In the genomic region with DNA sequence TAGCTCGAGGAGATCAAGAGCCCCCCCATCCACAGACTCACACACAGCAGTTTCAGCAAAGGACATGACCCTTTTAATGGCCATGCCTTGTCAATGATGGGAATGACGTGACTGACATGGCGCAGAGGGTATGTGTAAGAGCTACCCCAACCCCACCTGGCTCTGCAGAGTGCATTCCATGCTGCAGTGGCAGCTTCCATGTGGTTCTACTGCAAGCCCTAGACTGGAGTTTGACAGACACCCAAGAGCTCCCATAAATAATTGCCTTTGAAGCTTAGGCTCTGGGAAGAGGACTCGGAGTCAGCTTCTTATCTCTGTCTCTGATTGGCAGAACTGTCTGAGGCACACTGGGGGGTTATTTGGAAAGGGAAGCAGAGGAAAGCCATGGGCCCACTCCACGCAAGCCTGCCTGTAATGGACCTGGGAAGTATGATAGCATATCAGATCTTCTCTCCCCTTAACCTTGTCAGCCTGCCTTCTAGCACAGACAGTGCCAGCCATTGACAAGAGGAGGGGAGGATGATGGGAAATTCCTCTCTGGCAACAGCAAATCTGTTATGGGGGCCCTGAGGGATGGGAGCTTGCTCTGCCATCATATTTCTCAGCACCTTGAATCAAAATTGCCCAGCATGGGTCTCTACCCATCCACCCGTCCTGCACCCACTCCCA, we compare ENCODE assay signal across 3 cellular contexts.
TF ChIP-seq lines count a peak whose summit lies in the region.

No MANE protein-coding gene starts in this region.

TF ChIP-seq in SK-N-SH, 30 proteins besides CTCF, POLR2A, EP300 and RAD21:
- no peak for TF ChIP-seq NFIC (IDR thresholded peaks at IDR 0.05; ENCODE audit: borderline replicate concordance)
- TF ChIP-seq GATA2 (CRISPR knock-in tag; IDR thresholded peaks at IDR 0.05), result peak; percentile 74
TF ChIP-seq in SK-N-SH: peak in this region for 1.

TF ChIP-seq in SK-N-SH treated with all-trans-retinoic acid at 6 μM for 48 hours, 23 proteins besides CTCF, POLR2A, EP300 and RAD21:
- TF ChIP-seq ISL1 (CRISPR knock-in tag; IDR thresholded peaks at IDR 0.05), result no peak
- TF ChIP-seq ZFP3 (CRISPR knock-in tag; IDR thresholded peaks at IDR 0.05), result no peak
- TF ChIP-seq BACH2 (CRISPR knock-in tag; IDR thresholded peaks at IDR 0.05; ENCODE audit: borderline replicate concordance), result no peak
- TF ChIP-seq ZNF565 (CRISPR knock-in tag; conservative IDR thresholded peaks at IDR 0.05; ENCODE audit: low read depth), result no peak
- TF ChIP-seq ZNF70 (CRISPR knock-in tag; IDR thresholded peaks at IDR 0.05), result no peak
- no peak for TF ChIP-seq OSR1 (CRISPR knock-in tag; IDR thresholded peaks at IDR 0.05)
- TF ChIP-seq, protein P1, sequence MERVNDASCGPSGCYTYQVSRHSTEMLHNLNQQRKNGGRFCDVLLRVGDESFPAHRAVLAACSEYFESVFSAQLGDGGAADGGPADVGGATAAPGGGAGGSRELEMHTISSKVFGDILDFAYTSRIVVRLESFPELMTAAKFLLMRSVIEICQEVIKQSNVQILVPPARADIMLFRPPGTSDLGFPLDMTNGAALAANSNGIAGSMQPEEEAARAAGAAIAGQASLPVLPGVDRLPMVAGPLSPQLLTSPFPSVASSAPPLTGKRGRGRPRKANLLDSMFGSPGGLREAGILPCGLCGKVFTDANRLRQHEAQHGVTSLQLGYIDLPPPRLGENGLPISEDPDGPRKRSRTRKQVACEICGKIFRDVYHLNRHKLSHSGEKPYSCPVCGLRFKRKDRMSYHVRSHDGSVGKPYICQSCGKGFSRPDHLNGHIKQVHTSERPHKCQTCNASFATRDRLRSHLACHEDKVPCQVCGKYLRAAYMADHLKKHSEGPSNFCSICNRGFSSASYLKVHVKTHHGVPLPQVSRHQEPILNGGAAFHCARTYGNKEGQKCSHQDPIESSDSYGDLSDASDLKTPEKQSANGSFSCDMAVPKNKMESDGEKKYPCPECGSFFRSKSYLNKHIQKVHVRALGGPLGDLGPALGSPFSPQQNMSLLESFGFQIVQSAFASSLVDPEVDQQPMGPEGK (CRISPR knock-in tag; IDR thresholded peaks at IDR 0.05; ENCODE audit: borderline replicate concordance), result no peak
- TF ChIP-seq ESRRG (CRISPR knock-in tag; IDR thresholded peaks at IDR 0.05), result no peak
- no peak for TF ChIP-seq GLIS3 (CRISPR knock-in tag; IDR thresholded peaks at IDR 0.05)

TF ChIP-seq in H1, 55 proteins besides CTCF, POLR2A, EP300 and RAD21:
- TF ChIP-seq CHD1 (IDR thresholded peaks at IDR 0.05; ENCODE audit: low read depth, low read length) (no peak), HDAC2 (IDR thresholded peaks at IDR 0.05; ENCODE audit: borderline replicate concordance in 1 of 2, low read depth in 2 of 2, low read length in 2 of 2) (no peak), NRF1 (IDR thresholded peaks at IDR 0.05; ENCODE audit: low read depth, low read length) (no peak), NANOG (IDR thresholded peaks at IDR 0.05; ENCODE audit: insufficient read depth, low read depth, low read length, poor library complexity, severe bottlenecking) (no peak), SIX5 (IDR thresholded peaks at IDR 0.05; ENCODE audit: low read depth, low read length) (no peak), CBX8 (IDR thresholded peaks at IDR 0.05; ENCODE audit: borderline replicate concordance, low read depth, low read length) (no peak), TEAD4 (IDR thresholded peaks at IDR 0.05; ENCODE audit: low read depth, low read length) (no peak), KDM1A (IDR thresholded peaks at IDR 0.05; ENCODE audit: borderline replicate concordance, low read length) (no peak), SP2 (IDR thresholded peaks at IDR 0.05; ENCODE audit: low read length) (no peak), CEBPB (IDR thresholded peaks at IDR 0.05; ENCODE audit: low read depth, low read length) (no peak)
- TF ChIP-seq, protein P2, sequence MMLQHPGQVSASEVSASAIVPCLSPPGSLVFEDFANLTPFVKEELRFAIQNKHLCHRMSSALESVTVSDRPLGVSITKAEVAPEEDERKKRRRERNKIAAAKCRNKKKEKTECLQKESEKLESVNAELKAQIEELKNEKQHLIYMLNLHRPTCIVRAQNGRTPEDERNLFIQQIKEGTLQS (IDR thresholded peaks at IDR 0.05; ENCODE audit: insufficient read depth, low read depth, low read length), result no peak
- TF ChIP-seq, protein P3, sequence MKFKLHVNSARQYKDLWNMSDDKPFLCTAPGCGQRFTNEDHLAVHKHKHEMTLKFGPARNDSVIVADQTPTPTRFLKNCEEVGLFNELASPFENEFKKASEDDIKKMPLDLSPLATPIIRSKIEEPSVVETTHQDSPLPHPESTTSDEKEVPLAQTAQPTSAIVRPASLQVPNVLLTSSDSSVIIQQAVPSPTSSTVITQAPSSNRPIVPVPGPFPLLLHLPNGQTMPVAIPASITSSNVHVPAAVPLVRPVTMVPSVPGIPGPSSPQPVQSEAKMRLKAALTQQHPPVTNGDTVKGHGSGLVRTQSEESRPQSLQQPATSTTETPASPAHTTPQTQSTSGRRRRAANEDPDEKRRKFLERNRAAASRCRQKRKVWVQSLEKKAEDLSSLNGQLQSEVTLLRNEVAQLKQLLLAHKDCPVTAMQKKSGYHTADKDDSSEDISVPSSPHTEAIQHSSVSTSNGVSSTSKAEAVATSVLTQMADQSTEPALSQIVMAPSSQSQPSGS (IDR thresholded peaks at IDR 0.05; ENCODE audit: low read length), result no peak
- TF ChIP-seq, protein P4, sequence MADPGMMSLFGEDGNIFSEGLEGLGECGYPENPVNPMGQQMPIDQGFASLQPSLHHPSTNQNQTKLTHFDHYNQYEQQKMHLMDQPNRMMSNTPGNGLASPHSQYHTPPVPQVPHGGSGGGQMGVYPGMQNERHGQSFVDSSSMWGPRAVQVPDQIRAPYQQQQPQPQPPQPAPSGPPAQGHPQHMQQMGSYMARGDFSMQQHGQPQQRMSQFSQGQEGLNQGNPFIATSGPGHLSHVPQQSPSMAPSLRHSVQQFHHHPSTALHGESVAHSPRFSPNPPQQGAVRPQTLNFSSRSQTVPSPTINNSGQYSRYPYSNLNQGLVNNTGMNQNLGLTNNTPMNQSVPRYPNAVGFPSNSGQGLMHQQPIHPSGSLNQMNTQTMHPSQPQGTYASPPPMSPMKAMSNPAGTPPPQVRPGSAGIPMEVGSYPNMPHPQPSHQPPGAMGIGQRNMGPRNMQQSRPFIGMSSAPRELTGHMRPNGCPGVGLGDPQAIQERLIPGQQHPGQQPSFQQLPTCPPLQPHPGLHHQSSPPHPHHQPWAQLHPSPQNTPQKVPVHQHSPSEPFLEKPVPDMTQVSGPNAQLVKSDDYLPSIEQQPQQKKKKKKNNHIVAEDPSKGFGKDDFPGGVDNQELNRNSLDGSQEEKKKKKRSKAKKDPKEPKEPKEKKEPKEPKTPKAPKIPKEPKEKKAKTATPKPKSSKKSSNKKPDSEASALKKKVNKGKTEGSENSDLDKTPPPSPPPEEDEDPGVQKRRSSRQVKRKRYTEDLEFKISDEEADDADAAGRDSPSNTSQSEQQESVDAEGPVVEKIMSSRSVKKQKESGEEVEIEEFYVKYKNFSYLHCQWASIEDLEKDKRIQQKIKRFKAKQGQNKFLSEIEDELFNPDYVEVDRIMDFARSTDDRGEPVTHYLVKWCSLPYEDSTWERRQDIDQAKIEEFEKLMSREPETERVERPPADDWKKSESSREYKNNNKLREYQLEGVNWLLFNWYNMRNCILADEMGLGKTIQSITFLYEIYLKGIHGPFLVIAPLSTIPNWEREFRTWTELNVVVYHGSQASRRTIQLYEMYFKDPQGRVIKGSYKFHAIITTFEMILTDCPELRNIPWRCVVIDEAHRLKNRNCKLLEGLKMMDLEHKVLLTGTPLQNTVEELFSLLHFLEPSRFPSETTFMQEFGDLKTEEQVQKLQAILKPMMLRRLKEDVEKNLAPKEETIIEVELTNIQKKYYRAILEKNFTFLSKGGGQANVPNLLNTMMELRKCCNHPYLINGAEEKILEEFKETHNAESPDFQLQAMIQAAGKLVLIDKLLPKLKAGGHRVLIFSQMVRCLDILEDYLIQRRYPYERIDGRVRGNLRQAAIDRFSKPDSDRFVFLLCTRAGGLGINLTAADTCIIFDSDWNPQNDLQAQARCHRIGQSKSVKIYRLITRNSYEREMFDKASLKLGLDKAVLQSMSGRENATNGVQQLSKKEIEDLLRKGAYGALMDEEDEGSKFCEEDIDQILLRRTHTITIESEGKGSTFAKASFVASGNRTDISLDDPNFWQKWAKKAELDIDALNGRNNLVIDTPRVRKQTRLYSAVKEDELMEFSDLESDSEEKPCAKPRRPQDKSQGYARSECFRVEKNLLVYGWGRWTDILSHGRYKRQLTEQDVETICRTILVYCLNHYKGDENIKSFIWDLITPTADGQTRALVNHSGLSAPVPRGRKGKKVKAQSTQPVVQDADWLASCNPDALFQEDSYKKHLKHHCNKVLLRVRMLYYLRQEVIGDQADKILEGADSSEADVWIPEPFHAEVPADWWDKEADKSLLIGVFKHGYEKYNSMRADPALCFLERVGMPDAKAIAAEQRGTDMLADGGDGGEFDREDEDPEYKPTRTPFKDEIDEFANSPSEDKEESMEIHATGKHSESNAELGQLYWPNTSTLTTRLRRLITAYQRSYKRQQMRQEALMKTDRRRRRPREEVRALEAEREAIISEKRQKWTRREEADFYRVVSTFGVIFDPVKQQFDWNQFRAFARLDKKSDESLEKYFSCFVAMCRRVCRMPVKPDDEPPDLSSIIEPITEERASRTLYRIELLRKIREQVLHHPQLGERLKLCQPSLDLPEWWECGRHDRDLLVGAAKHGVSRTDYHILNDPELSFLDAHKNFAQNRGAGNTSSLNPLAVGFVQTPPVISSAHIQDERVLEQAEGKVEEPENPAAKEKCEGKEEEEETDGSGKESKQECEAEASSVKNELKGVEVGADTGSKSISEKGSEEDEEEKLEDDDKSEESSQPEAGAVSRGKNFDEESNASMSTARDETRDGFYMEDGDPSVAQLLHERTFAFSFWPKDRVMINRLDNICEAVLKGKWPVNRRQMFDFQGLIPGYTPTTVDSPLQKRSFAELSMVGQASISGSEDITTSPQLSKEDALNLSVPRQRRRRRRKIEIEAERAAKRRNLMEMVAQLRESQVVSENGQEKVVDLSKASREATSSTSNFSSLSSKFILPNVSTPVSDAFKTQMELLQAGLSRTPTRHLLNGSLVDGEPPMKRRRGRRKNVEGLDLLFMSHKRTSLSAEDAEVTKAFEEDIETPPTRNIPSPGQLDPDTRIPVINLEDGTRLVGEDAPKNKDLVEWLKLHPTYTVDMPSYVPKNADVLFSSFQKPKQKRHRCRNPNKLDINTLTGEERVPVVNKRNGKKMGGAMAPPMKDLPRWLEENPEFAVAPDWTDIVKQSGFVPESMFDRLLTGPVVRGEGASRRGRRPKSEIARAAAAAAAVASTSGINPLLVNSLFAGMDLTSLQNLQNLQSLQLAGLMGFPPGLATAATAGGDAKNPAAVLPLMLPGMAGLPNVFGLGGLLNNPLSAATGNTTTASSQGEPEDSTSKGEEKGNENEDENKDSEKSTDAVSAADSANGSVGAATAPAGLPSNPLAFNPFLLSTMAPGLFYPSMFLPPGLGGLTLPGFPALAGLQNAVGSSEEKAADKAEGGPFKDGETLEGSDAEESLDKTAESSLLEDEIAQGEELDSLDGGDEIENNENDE (IDR thresholded peaks at IDR 0.05; ENCODE audit: insufficient replicate concordance, low read length), result no peak
